Comparison of ENCODE assay signal across 8 cellular contexts in the genomic region with DNA sequence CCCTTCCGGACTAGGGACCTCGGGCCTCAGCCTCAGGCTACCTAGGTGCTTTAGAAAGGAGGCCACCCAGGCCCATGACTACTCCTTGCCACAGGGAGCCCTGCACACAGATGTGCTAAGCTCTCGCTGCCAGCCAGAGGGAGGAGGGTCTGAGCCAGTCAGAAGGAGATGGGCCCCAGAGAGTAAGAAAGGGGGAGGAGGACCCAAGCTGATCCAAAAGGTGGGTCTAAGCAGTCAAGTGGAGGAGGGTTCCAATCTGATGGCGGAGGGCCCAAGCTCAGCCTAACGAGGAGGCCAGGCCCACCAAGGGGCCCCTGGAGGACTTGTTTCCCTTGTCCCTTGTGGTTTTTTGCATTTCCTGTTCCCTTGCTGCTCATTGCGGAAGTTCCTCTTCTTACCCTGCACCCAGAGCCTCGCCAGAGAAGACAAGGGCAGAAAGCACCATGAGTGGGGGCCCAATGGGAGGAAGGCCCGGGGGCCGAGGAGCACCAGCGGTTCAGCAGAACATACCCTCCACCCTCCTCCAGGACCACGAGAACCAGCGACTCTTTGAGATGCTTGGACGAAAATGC. TPM values are rescaled to one million over a fixed set of nuclear protein-coding genes. Genes with fewer than 3 reads are reported as not detected.
DNase-seq lines count a peak whose midpoint lies in the region; ATAC-seq and TF ChIP-seq lines count a peak whose summit lies in the region.

Gene WAS (plus strand): TSS at position 389 of the 572 bp plus-strand sequence. CDS start 55 bp downstream, at position 444.

- WGBS in right lobe of liver (ENCODE audit: insufficient coverage, low coverage, low lambda C conversion rate, missing lambda C conversion rate), result 54% methylated on average over 10 of the region's 13 CpGs
- WGBS in thyroid gland, 2 donors, result 73 to 80% methylated on average over 10 of the region's 13 CpGs
- 47 to 76% methylated on average over 13 of the region's 13 CpGs for WGBS in sigmoid colon, 2 donors

- DNase-seq in GM19238 (ENCODE audit: insufficient read length, low spot score) (peak; percentile 76), right lobe of liver (no peak), thyroid gland (no peak), sigmoid colon (no peak), erythroblast (lab: John Stamatoyannopoulos, UW) (no peak), gastrocnemius medialis (no peak)
- peak; percentile 44 to 49 for DNase-seq in activated CD4-positive, alpha-beta T cell treated with anti-CD3 and anti-CD28 coated beads, Interleukin-2, amount 50 U/mL, for 48 hours

- H3K4me1 ChIP-seq in right lobe of liver (peaks cover 0 to under 1% (median 0%) of the 10 kb centered on the region in 4 donors), thyroid gland (no peaks in the 10 kb centered on the region), sigmoid colon (no peaks in the 10 kb centered on the region), gastrocnemius medialis (no peaks in the 10 kb centered on the region)

- H3K36me3 ChIP-seq in right lobe of liver, result no peaks in the 10 kb centered on the region
- no peaks in the 10 kb centered on the region for H3K36me3 ChIP-seq in thyroid gland
- no peaks in the 10 kb centered on the region for H3K36me3 ChIP-seq in sigmoid colon
- H3K36me3 ChIP-seq in gastrocnemius medialis, result no peaks in the 10 kb centered on the region

- no peaks in the 10 kb centered on the region for H3K9me3 ChIP-seq in right lobe of liver
- H3K9me3 ChIP-seq in thyroid gland, result no peaks in the 10 kb centered on the region
- H3K9me3 ChIP-seq in sigmoid colon, result no peaks in the 10 kb centered on the region
- no peaks in the 10 kb centered on the region for H3K9me3 ChIP-seq in gastrocnemius medialis

- H3K27ac ChIP-seq in right lobe of liver, result peak within 1 kb of the TSS in 2 of 3 donors; percentile 54 to 67
- no peak within 1 kb of the TSS for H3K27ac ChIP-seq in thyroid gland
- peak within 1 kb of the TSS in 2 of 4 donors; percentile 27 to 37 for H3K27ac ChIP-seq in sigmoid colon
- no peak within 1 kb of the TSS for H3K27ac ChIP-seq in gastrocnemius medialis

- ATAC-seq in HG03354 (IDR thresholded peaks at IDR 0.05; ENCODE audit: poor library complexity, severe bottlenecking, unreplicated experiment) (peak; percentile 89), right lobe of liver (peak; percentile 46 to 74 (median 54)), gastrocnemius medialis (no peak)

- in situ Hi-C loops in gastrocnemius medialis (cut with MboI; ENCODE audit: low sequenced_read_pairs in 4 of 4), result no loop called here

- H3K27me3 ChIP-seq in right lobe of liver (no peaks in the 10 kb centered on the region), thyroid gland (peaks cover 3% of the 10 kb centered on the region), sigmoid colon (no peaks in the 10 kb centered on the region), gastrocnemius medialis (no peaks in the 10 kb centered on the region)

- peak within 1 kb of the TSS in 1 of 3 donors; percentile 31 for H3K4me3 ChIP-seq in right lobe of liver
- no peak within 1 kb of the TSS for H3K4me3 ChIP-seq in thyroid gland (replicated peaks in 1 of 3)
- peak within 1 kb of the TSS in 2 of 4 donors; percentile 15 to 20 for H3K4me3 ChIP-seq in sigmoid colon
- H3K4me3 ChIP-seq in gastrocnemius medialis, result peak within 1 kb of the TSS in 1 of 4 donors; percentile 22

- TF ChIP-seq EP300 in sigmoid colon (IDR thresholded peaks at IDR 0.05), result no peak

- no peak for TF ChIP-seq CTCF in right lobe of liver (IDR thresholded peaks at IDR 0.05)
- no peak for TF ChIP-seq CTCF in thyroid gland (IDR thresholded peaks at IDR 0.05)
- TF ChIP-seq CTCF in sigmoid colon (IDR thresholded peaks at IDR 0.05), result no peak
- no peak for TF ChIP-seq CTCF in gastrocnemius medialis (IDR thresholded peaks at IDR 0.05 in 4 of 5, conservative IDR thresholded peaks at IDR 0.05 in 1 of 5)

- no peak for TF ChIP-seq POLR2A in right lobe of liver (IDR thresholded peaks at IDR 0.05)
- TF ChIP-seq POLR2A in thyroid gland (IDR thresholded peaks at IDR 0.05), result no peak
- TF ChIP-seq POLR2A in sigmoid colon (IDR thresholded peaks at IDR 0.05), result no peak
- TF ChIP-seq POLR2A in erythroblast (IDR thresholded peaks at IDR 0.05; ENCODE audit: low read length), result no peak
- no peak for TF ChIP-seq POLR2A in gastrocnemius medialis (IDR thresholded peaks at IDR 0.05)

- intact Hi-C loops in right lobe of liver (cut with DNase I), result no loop called here
- intact Hi-C loops in thyroid gland (cut with DNase I), result no loop called here
- intact Hi-C loops in sigmoid colon (cut with DNase I), result no loop called here
- intact Hi-C loops in gastrocnemius medialis (cut with DNase I; ENCODE audit: low total_unique reads), result no loop called here

RNA-seq across cellular contexts. Expression of gene WAS, which starts in this region (rescaled TPM):
- total RNA-seq in right lobe of liver (1 to 10 TPM; 2.4 to 7.2 (median 4.8) TPM), thyroid gland (1 to 10 TPM; 1.4 to 4.8 (median 3.3) TPM), sigmoid colon (1 to 10 TPM; 3.0 to 6.1 (median 4.7) TPM), gastrocnemius medialis (1 to 10 TPM; 1.8 to 2.7 (median 2.5) TPM)
- polyA plus RNA-seq in sigmoid colon, result 10 to 100 TPM in 1 of 3 donors, 1 to 10 TPM in 2; 3.0 to 23.5 (median 3.7) TPM

Comparison
In these comparisons a context has a peak if more than half of its experiments do, and no peak if none do; other contexts are left out.
1. DNase-seq: peak in GM19238 (single experiment) and activated CD4-positive, alpha-beta T cell treated with anti-CD3 and anti-CD28 coated beads, Interleukin-2, amount 50 U/mL, for 48 hours (2 of 2); none in right lobe of liver (0 of 3), thyroid gland (0 of 2), sigmoid colon (single experiment), erythroblast (0 of 2) and gastrocnemius medialis (0 of 2).
2. ATAC-seq: peak in HG03354 (single experiment) and right lobe of liver (4 of 4); none in gastrocnemius medialis (0 of 2).
3. H3K27ac ChIP-seq: peak in right lobe of liver (2 of 3); none in thyroid gland (0 of 3) and gastrocnemius medialis (0 of 4).